ENCODE assay signal across 15 cellular contexts in genomic region chr3:173939319-173939718, GRCh38.
A peak's percentile ranks its signal among the peaks of the same experiment; 100 is the strongest.
DNase-seq lines count a peak whose midpoint lies in the region; ATAC-seq, FAIRE-seq and TF ChIP-seq lines count a peak whose summit lies in the region.
"Had no signal": no experiment of that assay in that cellular context is flagged by ENCODE, and none has a peak within 500 bp of the region (broad histone marks: within the 10 kb centered on the region; RNA-seq: fewer than 3 reads in every experiment).

No MANE protein-coding gene starts in this region.

- ATAC-seq in GM18505 (IDR thresholded peaks at IDR 0.05; ENCODE audit: unreplicated experiment) = no peak
- ATAC-seq: HepG2 had no signal

- no peaks in the 10 kb centered on the region for H3K79me2 ChIP-seq in endothelial cell of umbilical vein (ENCODE audit: control insufficient read depth, insufficient read depth, low read length)

- no peak overlapping the region for H3K4me3 ChIP-seq in endothelial cell of umbilical vein (replicated peaks in 1 of 3; ENCODE audit: insufficient read depth in 1 of 3, low read depth in 1 of 3, low read length in 3 of 3)
- H3K4me3 ChIP-seq in suprapubic skin = no peak overlapping the region
- H3K4me3 ChIP-seq: BLaER1 had no signal

- intact Hi-C loops in endothelial cell of umbilical vein (cut with micrococcal nuclease) = loop anchor here (1.0 kb wide), 1 partner anchor 195 kb away; no protein-coding TSS in a partner anchor

- H3K27me3 Mint-ChIP-seq in progenitor cell of endocrine pancreas = peaks cover 12% of the 10 kb centered on the region

- H3K9me3 ChIP-seq in endothelial cell of umbilical vein (replicated peaks; ENCODE audit: control insufficient read depth, insufficient read depth, low read length) (no peaks in the 10 kb centered on the region), suprapubic skin (no peaks in the 10 kb centered on the region)
- H3K9me3 ChIP-seq: BLaER1 had no signal

- no TSS peak for BruUV-seq in endothelial cell of umbilical vein (replicated peaks; lab: Mats Ljungman, UMichigan)

- no peaks in the 10 kb centered on the region for H3K36me3 ChIP-seq in endothelial cell of umbilical vein (ENCODE audit: control insufficient read depth in 2 of 2, extremely low read depth in 1 of 2, insufficient read depth in 2 of 2, low read length in 2 of 2)
- H3K36me3 ChIP-seq in suprapubic skin = no peaks in the 10 kb centered on the region
- H3K36me3 ChIP-seq: BLaER1 had no signal

- H2AFZ ChIP-seq in endothelial cell of umbilical vein (ENCODE audit: low read depth, low read length) = no peak overlapping the region

- dilution Hi-C loops in endothelial cell of umbilical vein (cut with MboI; ENCODE audit: extremely low pct_ligation_motif_present, low sequenced_read_pairs) = no loop called here

- FAIRE-seq in endothelial cell of umbilical vein (lab: Jason Lieb, UNC) = peak; percentile 82
- FAIRE-seq: HepG2 had no signal

- H4K20me1 ChIP-seq in endothelial cell of umbilical vein (replicated peaks; ENCODE audit: control insufficient read depth, extremely low read depth, insufficient read depth, low read length) = no peaks in the 10 kb centered on the region
- H4K20me1 ChIP-seq: BLaER1 had no signal

- H3K27ac ChIP-seq in endothelial cell of umbilical vein (ENCODE audit: insufficient read depth, low read depth, low read length) (no peak overlapping the region), suprapubic skin (no peak overlapping the region)
- H3K27ac ChIP-seq: BLaER1, KMS-11 had no signal

- peaks cover 19% of the 10 kb centered on the region for H3K4me1 ChIP-seq in endothelial cell of umbilical vein (ENCODE audit: control insufficient read depth, extremely low read depth, insufficient read depth, low read length)
- no peaks in the 10 kb centered on the region for H3K4me1 ChIP-seq in suprapubic skin
- H3K4me1 ChIP-seq: BLaER1 had no signal

- peak overlapping the region; percentile 29 for H3K27ac Mint-ChIP-seq in progenitor cell of endocrine pancreas

- H3K27me3 ChIP-seq in endothelial cell of umbilical vein (ENCODE audit: control insufficient read depth in 2 of 2, insufficient read depth in 2 of 2, low read length in 2 of 2) (no peaks in the 10 kb centered on the region), suprapubic skin (no peaks in the 10 kb centered on the region)
- H3K27me3 ChIP-seq: BLaER1 had no signal

- CTCF ChIA-PET in endothelial cell of umbilical vein (lab: Charles Lee) = interaction anchor here (1.0 to 1.1 kb wide), 3 partner anchors 63 to 355 kb away, joined by 3 to 5 read pairs (median 4); no protein-coding TSS in a partner anchor

- H3K4me2 ChIP-seq in endothelial cell of umbilical vein (ENCODE audit: insufficient read depth, low read length) = no peak overlapping the region
- H3K4me2 ChIP-seq: BLaER1, KMS-11 had no signal

- 56% methylated on average over 2 of the region's 2 CpGs for WGBS in suprapubic skin

- no peak for TF ChIP-seq EP300 in suprapubic skin (IDR thresholded peaks at IDR 0.05)

- H3K4me1 Mint-ChIP-seq in progenitor cell of endocrine pancreas (ENCODE audit: low read depth) = peaks cover 28% of the 10 kb centered on the region

- no peaks in the 10 kb centered on the region for H3K9me3 Mint-ChIP-seq in progenitor cell of endocrine pancreas (ENCODE audit: low read depth)

- no peak overlapping the region for H3K9ac ChIP-seq in endothelial cell of umbilical vein (replicated peaks; ENCODE audit: extremely low read depth, insufficient read depth, low read length)
- H3K9ac ChIP-seq: BLaER1, KMS-11 had no signal

- no peaks in the 10 kb centered on the region for H3K9me1 ChIP-seq in endothelial cell of umbilical vein (replicated peaks; ENCODE audit: control insufficient read depth, extremely low read depth, insufficient read depth, low read length)

- TF ChIP-seq CTCF in endothelial cell of umbilical vein (IDR thresholded peaks at IDR 0.05; ENCODE audit: extremely low read depth in 1 of 2, insufficient read depth in 1 of 2, low read depth in 1 of 2, low read length in 2 of 2) (no peak), progenitor cell of endocrine pancreas (IDR thresholded peaks at IDR 0.05; ENCODE audit: unreplicated experiment) (no peak), suprapubic skin (IDR thresholded peaks at IDR 0.05) (no peak)

- TF ChIP-seq POLR2A in endothelial cell of umbilical vein (IDR thresholded peaks at IDR 0.05; ENCODE audit: low read depth, low read length) (no peak), suprapubic skin (IDR thresholded peaks at IDR 0.05) (no peak), GM18505 (IDR thresholded peaks at IDR 0.05; ENCODE audit: borderline replicate concordance, extremely low read depth, insufficient read depth, insufficient read length) (no peak)

- no peak overlapping the region for H3K4me3 Mint-ChIP-seq in progenitor cell of endocrine pancreas (ENCODE audit: low read depth)

- peak; percentile 34 for DNase-seq in DMS153 (lab: John Stamatoyannopoulos, UW)
- DNase-seq in DMS153 treated with DMSO at 0.1 percent for 48 hours (lab: John Stamatoyannopoulos, UW; ENCODE audit: unreplicated experiment) = no peak
- DNase-seq in NCI-H146 (lab: John Stamatoyannopoulos, UW) = peak; percentile 83
- DNase-seq in endothelial cell of umbilical vein (ENCODE audit: low read depth, low spot score) = peak; percentile 60
- DNase-seq in progenitor cell of endocrine pancreas (ENCODE audit: low spot score, unreplicated experiment) = no peak
- DNase-seq in NCI-H1048 (lab: John Stamatoyannopoulos, UW) = no peak
- DNase-seq in suprapubic skin (ENCODE audit: low spot score in 2 of 2) = no peak
- DNase-seq: 8988T, DMS 273 treated with DMSO at 0.1 percent for 48 hours, H7, NCI-H1436 treated with DMSO at 0.1 percent for 48 hours had no signal

- H3K36me3 Mint-ChIP-seq in progenitor cell of endocrine pancreas (ENCODE audit: insufficient read depth) = no peaks in the 10 kb centered on the region

- POLR2A ChIA-PET in endothelial cell of umbilical vein (lab: Charles Lee) = no interaction called here

TF ChIP-seq in endothelial cell of umbilical vein, 7 proteins besides CTCF, POLR2A, EP300 and RAD21:
- no peak for TF ChIP-seq EZH2 (IDR thresholded peaks at IDR 0.05; ENCODE audit: borderline replicate concordance, low read depth, low read length, severe bottlenecking)
- TF ChIP-seq POLR2AphosphoS5 (IDR thresholded peaks at IDR 0.05; ENCODE audit: insufficient read depth, low read depth, low read length) = peak; percentile 21

Comparison
In these comparisons a context has a peak if more than half of its experiments do, and no peak if none do; other contexts are left out.
1. DNase-seq: peak in DMS153 (single experiment), NCI-H146 (single experiment) and endothelial cell of umbilical vein (single experiment); none in DMS153 treated with DMSO at 0.1 percent for 48 hours (single experiment), progenitor cell of endocrine pancreas (single experiment), NCI-H1048 (single experiment) and suprapubic skin (0 of 2).